ENCODE assay signal across 1 cellular context in genomic region chr1:157138220-157139124, GRCh38.
A peak's percentile ranks its signal among the peaks of the same experiment; 100 is the strongest.
TF ChIP-seq lines count a peak whose summit lies in the region.

ETV3 (minus strand) TSS chr1:157138395; CDS start chr1:157136352, 2,043 bp downstream.

TF ChIP-seq in HepG2, 621 proteins besides CTCF, POLR2A, EP300 and RAD21 (continued from another document and continues in another):
- TF ChIP-seq, protein P1, sequence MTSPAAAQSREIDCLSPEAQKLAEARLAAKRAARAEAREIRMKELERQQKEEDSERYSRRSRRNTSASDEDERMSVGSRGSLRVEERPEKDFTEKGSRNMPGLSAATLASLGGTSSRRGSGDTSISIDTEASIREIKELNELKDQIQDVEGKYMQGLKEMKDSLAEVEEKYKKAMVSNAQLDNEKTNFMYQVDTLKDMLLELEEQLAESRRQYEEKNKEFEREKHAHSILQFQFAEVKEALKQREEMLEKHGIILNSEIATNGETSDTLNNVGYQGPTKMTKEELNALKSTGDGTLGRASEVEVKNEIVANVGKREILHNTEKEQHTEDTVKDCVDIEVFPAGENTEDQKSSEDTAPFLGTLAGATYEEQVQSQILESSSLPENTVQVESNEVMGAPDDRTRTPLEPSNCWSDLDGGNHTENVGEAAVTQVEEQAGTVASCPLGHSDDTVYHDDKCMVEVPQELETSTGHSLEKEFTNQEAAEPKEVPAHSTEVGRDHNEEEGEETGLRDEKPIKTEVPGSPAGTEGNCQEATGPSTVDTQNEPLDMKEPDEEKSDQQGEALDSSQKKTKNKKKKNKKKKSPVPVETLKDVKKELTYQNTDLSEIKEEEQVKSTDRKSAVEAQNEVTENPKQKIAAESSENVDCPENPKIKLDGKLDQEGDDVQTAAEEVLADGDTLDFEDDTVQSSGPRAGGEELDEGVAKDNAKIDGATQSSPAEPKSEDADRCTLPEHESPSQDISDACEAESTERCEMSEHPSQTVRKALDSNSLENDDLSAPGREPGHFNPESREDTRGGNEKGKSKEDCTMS (CRISPR knock-in tag; conservative IDR thresholded peaks at IDR 0.05): no peak
- TF ChIP-seq, protein P2, sequence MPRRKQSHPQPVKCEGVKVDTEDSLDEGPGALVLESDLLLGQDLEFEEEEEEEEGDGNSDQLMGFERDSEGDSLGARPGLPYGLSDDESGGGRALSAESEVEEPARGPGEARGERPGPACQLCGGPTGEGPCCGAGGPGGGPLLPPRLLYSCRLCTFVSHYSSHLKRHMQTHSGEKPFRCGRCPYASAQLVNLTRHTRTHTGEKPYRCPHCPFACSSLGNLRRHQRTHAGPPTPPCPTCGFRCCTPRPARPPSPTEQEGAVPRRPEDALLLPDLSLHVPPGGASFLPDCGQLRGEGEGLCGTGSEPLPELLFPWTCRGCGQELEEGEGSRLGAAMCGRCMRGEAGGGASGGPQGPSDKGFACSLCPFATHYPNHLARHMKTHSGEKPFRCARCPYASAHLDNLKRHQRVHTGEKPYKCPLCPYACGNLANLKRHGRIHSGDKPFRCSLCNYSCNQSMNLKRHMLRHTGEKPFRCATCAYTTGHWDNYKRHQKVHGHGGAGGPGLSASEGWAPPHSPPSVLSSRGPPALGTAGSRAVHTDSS (CRISPR knock-in tag; conservative IDR thresholded peaks at IDR 0.05): no peak
- TF ChIP-seq ZNF570 (CRISPR knock-in tag; IDR thresholded peaks at IDR 0.05; ENCODE audit: borderline replicate concordance) (no peak), ZNF746 (CRISPR knock-in tag; IDR thresholded peaks at IDR 0.05) (peak; percentile 79; the same call in 1 of the 2 replicates), ZNF619 (CRISPR knock-in tag; IDR thresholded peaks at IDR 0.05) (0 out of 2 replicates have a peak, but pooled peaks have one; percentile 66), ZNF550 (CRISPR knock-in tag; IDR thresholded peaks at IDR 0.05; ENCODE audit: borderline replicate concordance) (no peak), ZNF430 (CRISPR knock-in tag; IDR thresholded peaks at IDR 0.05) (0 out of 2 replicates have a peak, but pooled peaks have one; percentile 58), TBX2 (CRISPR knock-in tag; IDR thresholded peaks at IDR 0.05; ENCODE audit: borderline replicate concordance) (no peak; the same call in 1 of the 2 replicates), ZNF737 (CRISPR knock-in tag; IDR thresholded peaks at IDR 0.05; ENCODE audit: borderline replicate concordance) (no peak), ZNF446 (CRISPR knock-in tag; IDR thresholded peaks at IDR 0.05) (peak; percentile 64; the same call in 1 of the 2 replicates), ZNF687 (CRISPR knock-in tag; IDR thresholded peaks at IDR 0.05) (peak; percentile 97), KDM6A (CRISPR knock-in tag; IDR thresholded peaks at IDR 0.05; ENCODE audit: low read depth) (no peak), ZNF136 (CRISPR knock-in tag; IDR thresholded peaks at IDR 0.05; ENCODE audit: low read depth) (no peak), MED8 (CRISPR knock-in tag; IDR thresholded peaks at IDR 0.05; ENCODE audit: insufficient replicate concordance) (peak; percentile 87), KLF6 (CRISPR knock-in tag; IDR thresholded peaks at IDR 0.05) (no peak), ZNF816 (CRISPR knock-in tag; IDR thresholded peaks at IDR 0.05; ENCODE audit: borderline replicate concordance) (peak; percentile 93), NR3C1 (CRISPR knock-in tag; IDR thresholded peaks at IDR 0.05) (no peak), ZBTB3 (CRISPR knock-in tag; IDR thresholded peaks at IDR 0.05; ENCODE audit: borderline replicate concordance, low read depth) (no peak; the same call in 1 of the 2 replicates), ATM (IDR thresholded peaks at IDR 0.05; ENCODE audit: borderline replicate concordance) (no peak), ZNF354B (CRISPR knock-in tag; IDR thresholded peaks at IDR 0.05) (0 out of 2 replicates have a peak, but pooled peaks have one; percentile 79), ZNF646 (CRISPR knock-in tag; IDR thresholded peaks at IDR 0.05) (no peak), ZNF615 (CRISPR knock-in tag; IDR thresholded peaks at IDR 0.05; ENCODE audit: borderline replicate concordance) (no peak), ZNF792 (CRISPR knock-in tag; IDR thresholded peaks at IDR 0.05) (no peak; the same call in 1 of the 2 replicates), ZNF33A (CRISPR knock-in tag; IDR thresholded peaks at IDR 0.05; ENCODE audit: borderline replicate concordance) (0 out of 2 replicates have a peak, but pooled peaks have one; percentile 25), NONO (IDR thresholded peaks at IDR 0.05) (no peak), NONO (CRISPR knock-in tag; conservative IDR thresholded peaks at IDR 0.05) (peak; percentile 93), SIX1 (CRISPR knock-in tag; IDR thresholded peaks at IDR 0.05; ENCODE audit: borderline replicate concordance) (no peak), SOX5 (CRISPR knock-in tag; IDR thresholded peaks at IDR 0.05; ENCODE audit: borderline replicate concordance) (peak; percentile 20; the same call in 1 of the 2 replicates), RNF2 (conservative IDR thresholded peaks at IDR 0.05; ENCODE audit: low read depth) (peak; percentile 71; the same call in 1 of the 2 replicates), ZNF672 (CRISPR knock-in tag; IDR thresholded peaks at IDR 0.05) (no peak), MED1 (CRISPR knock-in tag; IDR thresholded peaks at IDR 0.05) (peak; percentile 65), GRHL1 (CRISPR knock-in tag; conservative IDR thresholded peaks at IDR 0.05) (no peak), SIN3B (IDR thresholded peaks at IDR 0.05; ENCODE audit: low read length) (no peak), ZNF331 (CRISPR knock-in tag; IDR thresholded peaks at IDR 0.05) (0 out of 2 replicates have a peak, but pooled peaks have one; percentile 34), PRPF4 (IDR thresholded peaks at IDR 0.05; ENCODE audit: low read depth, low read length, poor library complexity, severe bottlenecking) (no peak), TEAD3 (CRISPR knock-in tag; optimal IDR thresholded peaks at IDR 0.05; ENCODE audit: borderline replicate concordance) (no peak)
- TF ChIP-seq, protein P3, sequence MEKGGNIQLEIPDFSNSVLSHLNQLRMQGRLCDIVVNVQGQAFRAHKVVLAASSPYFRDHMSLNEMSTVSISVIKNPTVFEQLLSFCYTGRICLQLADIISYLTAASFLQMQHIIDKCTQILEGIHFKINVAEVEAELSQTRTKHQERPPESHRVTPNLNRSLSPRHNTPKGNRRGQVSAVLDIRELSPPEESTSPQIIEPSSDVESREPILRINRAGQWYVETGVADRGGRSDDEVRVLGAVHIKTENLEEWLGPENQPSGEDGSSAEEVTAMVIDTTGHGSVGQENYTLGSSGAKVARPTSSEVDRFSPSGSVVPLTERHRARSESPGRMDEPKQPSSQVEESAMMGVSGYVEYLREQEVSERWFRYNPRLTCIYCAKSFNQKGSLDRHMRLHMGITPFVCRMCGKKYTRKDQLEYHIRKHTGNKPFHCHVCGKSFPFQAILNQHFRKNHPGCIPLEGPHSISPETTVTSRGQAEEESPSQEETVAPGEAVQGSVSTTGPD (CRISPR knock-in tag; IDR thresholded peaks at IDR 0.05): no peak
- TF ChIP-seq, protein P4, sequence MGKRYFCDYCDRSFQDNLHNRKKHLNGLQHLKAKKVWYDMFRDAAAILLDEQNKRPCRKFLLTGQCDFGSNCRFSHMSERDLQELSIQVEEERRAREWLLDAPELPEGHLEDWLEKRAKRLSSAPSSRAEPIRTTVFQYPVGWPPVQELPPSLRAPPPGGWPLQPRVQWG (CRISPR knock-in tag; IDR thresholded peaks at IDR 0.05; ENCODE audit: borderline replicate concordance, low read depth): no peak
- TF ChIP-seq, protein P5, sequence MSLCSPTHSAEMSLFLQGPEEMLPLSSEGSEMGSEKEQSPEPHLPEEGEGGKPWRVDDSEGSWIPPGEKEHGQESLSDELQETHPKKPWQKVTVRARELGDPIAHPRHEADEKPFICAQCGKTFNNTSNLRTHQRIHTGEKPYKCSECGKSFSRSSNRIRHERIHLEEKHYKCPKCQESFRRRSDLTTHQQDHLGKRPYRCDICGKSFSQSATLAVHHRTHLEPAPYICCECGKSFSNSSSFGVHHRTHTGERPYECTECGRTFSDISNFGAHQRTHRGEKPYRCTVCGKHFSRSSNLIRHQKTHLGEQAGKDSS (CRISPR knock-in tag; IDR thresholded peaks at IDR 0.05; ENCODE audit: borderline replicate concordance, low read depth): peak; percentile 64; the same call in 1 of the 2 replicates
